In the genomic region with DNA sequence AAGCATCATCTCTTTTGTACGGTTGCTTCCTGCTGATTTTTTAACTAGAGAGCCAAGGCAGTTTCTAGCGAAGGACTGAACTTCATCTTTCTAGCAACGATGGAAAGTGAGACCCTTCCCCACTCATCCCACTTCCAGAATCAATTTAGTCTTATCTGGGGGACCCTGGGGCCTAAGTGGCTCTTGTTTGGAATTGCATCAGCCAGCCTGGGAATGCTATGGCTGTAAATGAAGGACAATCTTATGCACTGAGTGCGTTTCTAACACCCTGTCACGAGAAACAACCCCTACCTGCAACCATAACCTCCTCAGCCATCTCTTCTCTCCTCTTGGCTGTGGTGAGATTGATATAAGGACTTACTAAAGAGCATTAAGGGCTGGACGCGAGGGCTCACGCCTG, we compare ENCODE assay signal across 31 cellular contexts.
"Had no signal": no experiment of that assay in that cellular context is flagged by ENCODE, and none has a peak within 500 bp of the region (broad histone marks: within the 10 kb centered on the region; RNA-seq: fewer than 3 reads in every experiment).

No MANE protein-coding gene starts in this region.

- H3K4me3 ChIP-seq: SJSA1 had no signal

- ATAC-seq: activated CD8-positive, alpha-beta T cell treated with anti-CD3 and anti-CD28 coated beads for 36 hours; activated T-cell treated with anti-CD3 and anti-CD28 coated beads, Interleukin-2, amount 50 U/mL, for 72 hours; activated T-helper 17 cell treated with anti-CD3 and anti-CD28 coated beads, Interleukin-2, amount 50 U/mL, for 72 hours had no signal

- DNase-seq: activated CD4-positive, alpha-beta T cell treated with anti-CD3 and anti-CD28 coated beads, Interleukin-2, amount 10 ng/mL, durations not matched to agents 24 days and 14 days; activated CD4-positive, alpha-beta T cell treated with anti-CD3 and anti-CD28 coated beads, Interleukin-2, amount 50 U/mL, for 4 hours; activated CD8-positive, alpha-beta T cell treated with anti-CD3 and anti-CD28 coated beads for 36 hours; activated effector memory CD4-positive, alpha-beta T cell treated with anti-CD3 and anti-CD28 coated beads, Interleukin-2, amount 50 U/mL, for 16 hours; activated naive CD4-positive, alpha-beta T cell; activated naive CD4-positive, alpha-beta T cell treated with anti-CD3 and anti-CD28 coated beads, Interleukin-2, amount 50 U/mL, for 16 hours; activated naive CD8-positive, alpha-beta T cell treated with anti-CD3 and anti-CD28 coated beads for 36 hours; activated T-cell treated with anti-CD3 and anti-CD28 coated beads, Interleukin-2, amount 50 U/mL, for 1 hour; activated T-cell treated with anti-CD3 and anti-CD28 coated beads, Interleukin-2, amount 50 U/mL, for 72 hours; amniotic stem cell; aorta; brain microvascular endothelial cell; Karpas-422; KBM-7; NCI-H1105; NCI-H1436; NCI-H1694; NCI-H1930; NCI-H2081 treated with DMSO at 0.1 percent for 48 hours; NCI-H226; NCI-H446 treated with DMSO at 0.1 percent for 48 hours; NCI-H524 treated with DMSO at 0.1 percent for 48 hours; RPMI8226; SHP77 treated with DMSO at 0.1 percent for 48 hours; SW 1271; T-helper 1 cell; T-helper 2 cell; T-helper 9 cell; WERI-Rb-1 had no signal

- H3K4me1 ChIP-seq: SJSA1 had no signal

- H3K27me3 ChIP-seq: brain microvascular endothelial cell, SJSA1 had no signal

- H3K36me3 ChIP-seq: brain microvascular endothelial cell, SJSA1, WERI-Rb-1 had no signal

- H3K27ac ChIP-seq: brain microvascular endothelial cell, SJSA1, WERI-Rb-1 had no signal
